19 cellular contexts compared by ENCODE assay signal in genomic region chr19:6958786-6959185, GRCh38.
"Had no signal": no experiment of that assay in that cellular context is flagged by ENCODE, and none has a peak within 500 bp of the region (broad histone marks: within the 10 kb centered on the region; RNA-seq: fewer than 3 reads in every experiment).

No MANE protein-coding gene starts in this region.

- H3K36me3 Mint-ChIP-seq: memory B cell; natural killer cell treated with Interleukin-12 subunit alpha and Interleukin-12 subunit beta and Interleukin-15 and Interleukin-18, amount 100 ng/mL, for 72 hours; neural progenitor cell; stimulated activated effector memory CD8-positive, alpha-beta T cell treated with anti-CD3 and anti-CD28 coated beads, Interleukin-12 subunit alpha, Interleukin-12 subunit beta, amount 100 ng/mL, for 72 hours; type B pancreatic cell had no signal

- H3K27ac Mint-ChIP-seq: memory B cell; mesothelial cell of epicardium; natural killer cell treated with Interleukin-12 subunit alpha and Interleukin-12 subunit beta and Interleukin-15 and Interleukin-18, amount 100 ng/mL, for 72 hours; neural progenitor cell; stimulated activated effector memory CD8-positive, alpha-beta T cell treated with anti-CD3 and anti-CD28 coated beads, Interleukin-12 subunit alpha, Interleukin-12 subunit beta, amount 100 ng/mL, for 72 hours; type B pancreatic cell had no signal

- H3K9me3 Mint-ChIP-seq: natural killer cell treated with Interleukin-12 subunit alpha and Interleukin-12 subunit beta and Interleukin-15 and Interleukin-18, amount 100 ng/mL, for 72 hours; stimulated activated effector memory CD8-positive, alpha-beta T cell treated with anti-CD3 and anti-CD28 coated beads, Interleukin-12 subunit alpha, Interleukin-12 subunit beta, amount 100 ng/mL, for 72 hours; type B pancreatic cell had no signal

- H3K4me1 Mint-ChIP-seq: mesothelial cell of epicardium, neural progenitor cell had no signal

- H3K4me3 Mint-ChIP-seq: memory B cell; mesothelial cell of epicardium; natural killer cell treated with Interleukin-12 subunit alpha and Interleukin-12 subunit beta and Interleukin-15 and Interleukin-18, amount 100 ng/mL, for 72 hours; neural progenitor cell; stimulated activated effector memory CD8-positive, alpha-beta T cell treated with anti-CD3 and anti-CD28 coated beads, Interleukin-12 subunit alpha, Interleukin-12 subunit beta, amount 100 ng/mL, for 72 hours; type B pancreatic cell had no signal

- DNase-seq: dorsolateral prefrontal cortex; effector CD8-positive, alpha-beta T cell; foreskin melanocyte; head of caudate nucleus; occipital lobe; psoas muscle; retina; right lobe of liver; stimulated activated CD4-positive, alpha-beta T cell treated with anti-CD3 and anti-CD28 coated beads, Interleukin-4, amount 100 ng/mL, for 1 hour; stimulated activated CD8-positive, alpha-beta memory T cell treated with anti-CD3 and anti-CD28 coated beads, Interleukin-4, amount 100 ng/mL, for 48 hours; stimulated activated naive CD8-positive, alpha-beta T cell treated with anti-CD3 and anti-CD28 coated beads, Interleukin-15, Interleukin-2, amounts not matched to agents 100 U/mL and 50 U/mL, for 24 hours; thyroid gland; uterus had no signal

- H3K27me3 Mint-ChIP-seq: type B pancreatic cell had no signal
